Comparison of ENCODE assay signal across 8 cellular contexts in the genomic region with DNA sequence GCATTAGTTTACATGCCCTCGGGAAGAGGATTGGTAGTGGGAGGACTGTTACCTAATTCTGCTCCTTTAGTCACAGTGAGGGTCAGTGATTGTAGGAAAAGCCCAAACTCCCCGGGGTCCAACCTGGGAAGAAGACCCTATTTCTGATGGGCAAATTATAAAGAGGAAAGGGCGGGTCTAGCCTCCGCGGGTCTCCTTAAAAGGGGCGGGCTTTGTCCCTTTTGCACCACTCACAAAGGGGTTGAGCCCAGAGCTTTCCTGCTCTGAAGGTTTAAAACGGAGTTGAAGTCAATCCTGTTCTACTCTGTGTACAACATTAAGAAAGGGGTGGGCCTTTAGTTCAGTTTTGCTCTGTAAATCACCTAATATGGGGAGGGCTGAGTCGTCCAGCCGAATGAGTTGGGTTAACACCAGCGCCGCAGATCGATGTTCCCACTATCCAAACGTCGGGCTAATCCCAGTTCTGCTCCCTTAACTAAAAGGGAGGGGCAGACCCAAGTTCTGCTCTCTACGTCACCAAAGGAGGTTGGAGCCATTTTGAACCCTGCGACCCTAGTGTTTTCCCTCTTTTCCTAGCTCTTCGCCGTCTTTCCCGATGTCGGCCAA. TPM values are rescaled to one million over a fixed set of nuclear protein-coding genes. Genes with fewer than 3 reads are reported as not detected.
DNase-seq lines count a peak whose midpoint lies in the region; ATAC-seq and TF ChIP-seq lines count a peak whose summit lies in the region.

No MANE protein-coding gene starts in this region.

- no peaks in the 10 kb centered on the region for H3K27me3 Mint-ChIP-seq in mesothelial cell of epicardium (ENCODE audit: low read depth)

- peaks cover 23% of the 10 kb centered on the region for H3K4me1 ChIP-seq in HUES48 (ENCODE audit: control insufficient read depth, insufficient read depth, low read length)
- peaks cover 22% of the 10 kb centered on the region for H3K4me1 ChIP-seq in colonic mucosa
- H3K4me1 ChIP-seq in uterus = peaks cover 9 to 14% of the 10 kb centered on the region in 2 donors

- peaks cover 59% of the 10 kb centered on the region for H3K4me1 Mint-ChIP-seq in mesothelial cell of epicardium

- DNase-seq in SHP77 treated with DMSO at 0.1 percent for 48 hours (lab: John Stamatoyannopoulos, UW) (peak; percentile 81), colonic mucosa (peak; percentile 59), mesothelial cell of epicardium (ENCODE audit: low spot score in 2 of 2, unreplicated experiment in 2 of 2) (no peak), uterus (peak in 1 of 2 donors; percentile 56), globus pallidus (ENCODE audit: low spot score) (no peak)

- peak; percentile 1 for TF ChIP-seq POLR2A in GM10847 (IDR thresholded peaks at IDR 0.05; ENCODE audit: extremely low read depth, insufficient read length)
- peak; percentile 24 to 63 for TF ChIP-seq POLR2A in uterus (IDR thresholded peaks at IDR 0.05)

- H3K4me3 ChIP-seq in HUES48 (ENCODE audit: low read depth, low read length) = peak overlapping the region; percentile 90
- peak overlapping the region; percentile 77 for H3K4me3 ChIP-seq in colonic mucosa
- peak overlapping the region; percentile 84 to 99 for H3K4me3 ChIP-seq in uterus

- TF ChIP-seq CTCF in colonic mucosa (IDR thresholded peaks at IDR 0.05) = no peak
- TF ChIP-seq CTCF in mesothelial cell of epicardium (IDR thresholded peaks at IDR 0.05; ENCODE audit: unreplicated experiment) = no peak
- TF ChIP-seq CTCF in uterus (IDR thresholded peaks at IDR 0.05) = no peak

- intact Hi-C loops in colonic mucosa (cut with DNase I) = no loop called here
- intact Hi-C loops in uterus (cut with DNase I; ENCODE audit: low total_unique reads) = loop anchor here (10.0 kb wide), 1 partner anchor 52 kb away; the partner anchor contains the start of gene ATF6B

- no peaks in the 10 kb centered on the region for H3K9me3 Mint-ChIP-seq in mesothelial cell of epicardium

- no peak for ATAC-seq in GM21576 (IDR thresholded peaks at IDR 0.05; ENCODE audit: unreplicated experiment)

- H3K27me3 ChIP-seq in HUES48 (ENCODE audit: control insufficient read depth, insufficient read depth, low read length) = no peaks in the 10 kb centered on the region
- no peaks in the 10 kb centered on the region for H3K27me3 ChIP-seq in colonic mucosa
- no peaks in the 10 kb centered on the region for H3K27me3 ChIP-seq in uterus

- H3K27ac ChIP-seq in HUES48 (ENCODE audit: low read depth, low read length) (peak overlapping the region; percentile 99), colonic mucosa (peak overlapping the region; percentile 94), uterus (peak overlapping the region; percentile 96 to 98)

- no peaks in the 10 kb centered on the region for H3K9me3 ChIP-seq in HUES48 (ENCODE audit: control insufficient read depth, insufficient read depth, low read length)
- H3K9me3 ChIP-seq in colonic mucosa = no peaks in the 10 kb centered on the region
- H3K9me3 ChIP-seq in uterus = no peaks in the 10 kb centered on the region

- peak overlapping the region; percentile 98 for H3K27ac Mint-ChIP-seq in mesothelial cell of epicardium

- H3K4me3 Mint-ChIP-seq in mesothelial cell of epicardium = peak overlapping the region; percentile 92

- H3K9ac ChIP-seq in HUES48 (ENCODE audit: low read depth, low read length) = peak overlapping the region; percentile 77
- peak overlapping the region; percentile 15 to 90 for H3K9ac ChIP-seq in colonic mucosa (ENCODE audit: low read depth in 2 of 2, low read length in 2 of 2)

- peaks cover 8% of the 10 kb centered on the region for H3K36me3 Mint-ChIP-seq in mesothelial cell of epicardium

- H3K36me3 ChIP-seq in HUES48 (ENCODE audit: control insufficient read depth, insufficient read depth, low read length) (peaks cover 33% of the 10 kb centered on the region), colonic mucosa (peaks cover 4% of the 10 kb centered on the region), uterus (no peaks in the 10 kb centered on the region)

RNA-seq across cellular contexts. Expression of gene RNF5, which starts 0.9 kb away (rescaled TPM):
- total RNA-seq in colonic mucosa (10 to 100 TPM; 75.8 to 87.4 TPM), mesothelial cell of epicardium (60.7 to 62.8 TPM (median 62.1 TPM) in 3 replicates), uterus (10 to 100 TPM; 45.6 to 84.7 (median 56.3) TPM)

RNA-seq across cellular contexts. Expression of gene AGPAT1, which starts 1.4 kb away (rescaled TPM):
- total RNA-seq in colonic mucosa (10 to 100 TPM; 44.1 to 54.5 TPM), mesothelial cell of epicardium (63.2 to 69.0 TPM (median 64.6 TPM) in 3 replicates), uterus (10 to 100 TPM; 14.2 to 71.2 (median 37.7) TPM)

RNA-seq across cellular contexts. Expression of gene AGER, which starts 6.8 kb away (rescaled TPM):
- 10 to 100 TPM in 1 of 2 donors, 1 to 10 TPM in 1; 4.1 to 10.1 TPM for total RNA-seq in colonic mucosa
- 23.7 to 28.1 TPM (median 27.5 TPM) in 3 replicates for total RNA-seq in mesothelial cell of epicardium
- total RNA-seq in uterus = 10 to 100 TPM in 1 of 4 donors, 1 to 10 TPM in 1, under 1 TPM in 1, not detected in 1; 0.59 to 12.4 (median 2.5) TPM

RNA-seq across cellular contexts. Expression of gene PBX2, which starts 12.7 kb away (rescaled TPM):
- total RNA-seq in colonic mucosa = 10 to 100 TPM; 47.5 TPM
- 236 to 250 TPM (median 246 TPM) in 3 replicates for total RNA-seq in mesothelial cell of epicardium
- total RNA-seq in uterus = 100 to 1,000 TPM in 1 of 4 donors, 10 to 100 TPM in 3; 35.1 to 150 (median 57.7) TPM

RNA-seq across cellular contexts. Expression of gene EGFL8, which starts 12.9 kb away (rescaled TPM):
- total RNA-seq in colonic mucosa (10 to 100 TPM; 10.4 to 13.7 TPM), mesothelial cell of epicardium (45.7 to 48.3 TPM (median 45.7 TPM) in 3 replicates), uterus (10 to 100 TPM in 3 of 4 donors, 1 to 10 TPM in 1; 9.2 to 54.8 (median 20.2) TPM)

Comparison
In these comparisons a context has a peak if more than half of its experiments do, and no peak if none do; other contexts are left out.
1. DNase-seq: peak in SHP77 treated with DMSO at 0.1 percent for 48 hours (single experiment) and colonic mucosa (single experiment); none in mesothelial cell of epicardium (0 of 2) and globus pallidus (single experiment).
2. Peak in every context shown above with its lines, with median percentiles within 50 percentile points of each other: H3K27ac ChIP-seq and H3K4me3 ChIP-seq.